11 cellular contexts compared by ENCODE assay signal in genomic region chr2:62140785-62141740, GRCh38. TPM values are rescaled to one million over a fixed set of nuclear protein-coding genes. Genes with fewer than 3 reads are reported as not detected.
DNase-seq lines count a peak whose midpoint lies in the region; ATAC-seq and TF ChIP-seq lines count a peak whose summit lies in the region.
"Had no signal": no experiment of that assay in that cellular context is flagged by ENCODE, and none has a peak within 500 bp of the region (broad histone marks: within the 10 kb centered on the region; RNA-seq: fewer than 3 reads in every experiment).

No MANE protein-coding gene starts in this region.

- no peaks in the 10 kb centered on the region for H4K20me1 ChIP-seq in BLaER1
- no peaks in the 10 kb centered on the region for H4K20me1 ChIP-seq in Loucy (ENCODE audit: insufficient read depth, low read length, poor library complexity, severe bottlenecking)
- H4K20me1 ChIP-seq in osteoblast (ENCODE audit: insufficient read depth, low read length) = no peaks in the 10 kb centered on the region

- H3K36me3 Mint-ChIP-seq in nephron progenitor cell (ENCODE audit: low read depth) = peaks cover under 1% of the 10 kb centered on the region

- no peak overlapping the region for H2AFZ ChIP-seq in Loucy (ENCODE audit: low read length)
- H2AFZ ChIP-seq in osteoblast (ENCODE audit: low read length) = no peak overlapping the region

- H3K9me3 Mint-ChIP-seq in nephron progenitor cell = no peaks in the 10 kb centered on the region

- peaks cover 4% of the 10 kb centered on the region; the same call in 1 of the 2 replicates for H3K9me3 ChIP-seq in BLaER1
- no peaks in the 10 kb centered on the region for H3K9me3 ChIP-seq in Loucy (ENCODE audit: insufficient read depth, low read depth, low read length)
- no peaks in the 10 kb centered on the region for H3K9me3 ChIP-seq in osteoblast (ENCODE audit: low read depth, low read length)
- H3K9me3 ChIP-seq: stomach had no signal

- no peaks in the 10 kb centered on the region for H3K4me1 Mint-ChIP-seq in nephron progenitor cell

- H3K4me2 ChIP-seq in BLaER1 (peak overlapping the region; percentile 74), Loucy (ENCODE audit: low read depth, low read length, poor library complexity, severe bottlenecking) (peak overlapping the region; percentile 54), osteoblast (ENCODE audit: insufficient read depth, low read length) (no peak overlapping the region)

- H3K9ac ChIP-seq in BLaER1 = peak overlapping the region; percentile 76
- peak overlapping the region; percentile 61 for H3K9ac ChIP-seq in Loucy (ENCODE audit: low read depth, low read length, poor library complexity, severe bottlenecking)

- H3K27ac ChIP-seq in BLaER1 (peak overlapping the region; percentile 95), osteoblast (ENCODE audit: low read depth, low read length) (no peak overlapping the region)
- H3K27ac ChIP-seq: stomach had no signal

- peaks cover 3% of the 10 kb centered on the region for H3K27me3 Mint-ChIP-seq in nephron progenitor cell (ENCODE audit: low read depth, poor library complexity)

- H3K9me2 ChIP-seq in Loucy (replicated peaks; ENCODE audit: low read depth, low read length) = no peaks in the 10 kb centered on the region

- TF ChIP-seq CTCF in Loucy (conservative IDR thresholded peaks at IDR 0.05; ENCODE audit: low read length) (no peak), osteoblast (IDR thresholded peaks at IDR 0.05; ENCODE audit: extremely low read depth, low read depth, low read length) (no peak), nephron progenitor cell (IDR thresholded peaks at IDR 0.05) (no peak)

- H3K79me2 ChIP-seq in Loucy (ENCODE audit: insufficient read depth, low read length) (peaks cover 67% of the 10 kb centered on the region), osteoblast (ENCODE audit: insufficient read depth, low read length) (no peaks in the 10 kb centered on the region)

- DNase-seq in osteoblast (ENCODE audit: insufficient read length, low spot score, missing footprints) (no peak), SKM-1 (lab: John Stamatoyannopoulos, UW; ENCODE audit: unreplicated experiment) (no peak), nephron progenitor cell (no peak)
- DNase-seq: Karpas-422; NK-92 treated with Interleukin-12 subunit alpha and Interleukin-12 subunit beta, amount 100 ng/mL, for 24 hours; stomach had no signal

- peaks cover 14% of the 10 kb centered on the region for H3F3A ChIP-seq in Loucy (ENCODE audit: low read depth)

- no peak overlapping the region for H3K4me3 Mint-ChIP-seq in nephron progenitor cell

- H3K4me3 ChIP-seq in BLaER1 (peak overlapping the region; percentile 12; the same call in 1 of the 2 replicates), Loucy (ENCODE audit: low read length, poor library complexity, severe bottlenecking) (peak overlapping the region; percentile 15), osteoblast (ENCODE audit: insufficient read depth, low read length) (no peak overlapping the region)
- H3K4me3 ChIP-seq: stomach had no signal

- H3K27me3 ChIP-seq in BLaER1 = no peaks in the 10 kb centered on the region
- no peaks in the 10 kb centered on the region for H3K27me3 ChIP-seq in Loucy (ENCODE audit: insufficient read depth, low read length, poor library complexity, severe bottlenecking)
- H3K27me3 ChIP-seq in osteoblast (ENCODE audit: insufficient read depth, low read length) = no peaks in the 10 kb centered on the region
- H3K27me3 ChIP-seq: stomach had no signal

- no peak overlapping the region for H3K27ac Mint-ChIP-seq in nephron progenitor cell

- H3K4me1 ChIP-seq in BLaER1 (peaks cover 100% of the 10 kb centered on the region), Loucy (ENCODE audit: insufficient read depth, low read length, poor library complexity, severe bottlenecking) (peaks cover 78% of the 10 kb centered on the region), osteoblast (ENCODE audit: insufficient read depth, low read length) (no peaks in the 10 kb centered on the region)

- H3K36me3 ChIP-seq in BLaER1 = peaks cover 1% of the 10 kb centered on the region; the same call in 1 of the 2 replicates
- H3K36me3 ChIP-seq in Loucy (ENCODE audit: insufficient read depth, low read length) = peaks cover 10% of the 10 kb centered on the region; the same call in 1 of the 2 replicates
- H3K36me3 ChIP-seq in osteoblast (ENCODE audit: insufficient read depth, low read length) = no peaks in the 10 kb centered on the region

- ATAC-seq in GM18873 (IDR thresholded peaks at IDR 0.05; ENCODE audit: low FRiP score, unreplicated experiment) (peak; percentile 62), HG02798 (IDR thresholded peaks at IDR 0.05; ENCODE audit: poor library complexity, unreplicated experiment) (peak; percentile 60), HG03457 (IDR thresholded peaks at IDR 0.05; ENCODE audit: unreplicated experiment) (no peak)

RNA-seq across cellular contexts. Expression of gene B3GNT2, which starts 54.9 kb away (rescaled TPM):
- total RNA-seq in osteoblast = 19.2 and 21.7 TPM in 2 replicates
